ENCODE assay signal across 1 cellular context in genomic region chr10:27687326-27687725, GRCh38.
TF ChIP-seq lines count a peak whose summit lies in the region.

No MANE protein-coding gene starts in this region.

TF ChIP-seq in GM23338, 12 proteins besides CTCF, POLR2A, EP300 and RAD21 (continued from another document):
- TF ChIP-seq, protein P1, sequence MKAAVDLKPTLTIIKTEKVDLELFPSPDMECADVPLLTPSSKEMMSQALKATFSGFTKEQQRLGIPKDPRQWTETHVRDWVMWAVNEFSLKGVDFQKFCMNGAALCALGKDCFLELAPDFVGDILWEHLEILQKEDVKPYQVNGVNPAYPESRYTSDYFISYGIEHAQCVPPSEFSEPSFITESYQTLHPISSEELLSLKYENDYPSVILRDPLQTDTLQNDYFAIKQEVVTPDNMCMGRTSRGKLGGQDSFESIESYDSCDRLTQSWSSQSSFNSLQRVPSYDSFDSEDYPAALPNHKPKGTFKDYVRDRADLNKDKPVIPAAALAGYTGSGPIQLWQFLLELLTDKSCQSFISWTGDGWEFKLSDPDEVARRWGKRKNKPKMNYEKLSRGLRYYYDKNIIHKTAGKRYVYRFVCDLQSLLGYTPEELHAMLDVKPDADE (IDR thresholded peaks at IDR 0.05) = no peak
- TF ChIP-seq ZNF331 (CRISPR knock-in tag; IDR thresholded peaks at IDR 0.05; ENCODE audit: low read depth) (no peak), EZH2 (IDR thresholded peaks at IDR 0.05; ENCODE audit: low read depth, unreplicated experiment) (no peak), EZH2phosphoT487 (IDR thresholded peaks at IDR 0.05; ENCODE audit: unreplicated experiment) (no peak), POLR2AphosphoS5 (IDR thresholded peaks at IDR 0.05; ENCODE audit: low read depth) (no peak), JUNB (IDR thresholded peaks at IDR 0.05; ENCODE audit: unreplicated experiment) (no peak), NANOG (IDR thresholded peaks at IDR 0.05; ENCODE audit: borderline replicate concordance) (no peak)
- TF ChIP-seq, protein P2, sequence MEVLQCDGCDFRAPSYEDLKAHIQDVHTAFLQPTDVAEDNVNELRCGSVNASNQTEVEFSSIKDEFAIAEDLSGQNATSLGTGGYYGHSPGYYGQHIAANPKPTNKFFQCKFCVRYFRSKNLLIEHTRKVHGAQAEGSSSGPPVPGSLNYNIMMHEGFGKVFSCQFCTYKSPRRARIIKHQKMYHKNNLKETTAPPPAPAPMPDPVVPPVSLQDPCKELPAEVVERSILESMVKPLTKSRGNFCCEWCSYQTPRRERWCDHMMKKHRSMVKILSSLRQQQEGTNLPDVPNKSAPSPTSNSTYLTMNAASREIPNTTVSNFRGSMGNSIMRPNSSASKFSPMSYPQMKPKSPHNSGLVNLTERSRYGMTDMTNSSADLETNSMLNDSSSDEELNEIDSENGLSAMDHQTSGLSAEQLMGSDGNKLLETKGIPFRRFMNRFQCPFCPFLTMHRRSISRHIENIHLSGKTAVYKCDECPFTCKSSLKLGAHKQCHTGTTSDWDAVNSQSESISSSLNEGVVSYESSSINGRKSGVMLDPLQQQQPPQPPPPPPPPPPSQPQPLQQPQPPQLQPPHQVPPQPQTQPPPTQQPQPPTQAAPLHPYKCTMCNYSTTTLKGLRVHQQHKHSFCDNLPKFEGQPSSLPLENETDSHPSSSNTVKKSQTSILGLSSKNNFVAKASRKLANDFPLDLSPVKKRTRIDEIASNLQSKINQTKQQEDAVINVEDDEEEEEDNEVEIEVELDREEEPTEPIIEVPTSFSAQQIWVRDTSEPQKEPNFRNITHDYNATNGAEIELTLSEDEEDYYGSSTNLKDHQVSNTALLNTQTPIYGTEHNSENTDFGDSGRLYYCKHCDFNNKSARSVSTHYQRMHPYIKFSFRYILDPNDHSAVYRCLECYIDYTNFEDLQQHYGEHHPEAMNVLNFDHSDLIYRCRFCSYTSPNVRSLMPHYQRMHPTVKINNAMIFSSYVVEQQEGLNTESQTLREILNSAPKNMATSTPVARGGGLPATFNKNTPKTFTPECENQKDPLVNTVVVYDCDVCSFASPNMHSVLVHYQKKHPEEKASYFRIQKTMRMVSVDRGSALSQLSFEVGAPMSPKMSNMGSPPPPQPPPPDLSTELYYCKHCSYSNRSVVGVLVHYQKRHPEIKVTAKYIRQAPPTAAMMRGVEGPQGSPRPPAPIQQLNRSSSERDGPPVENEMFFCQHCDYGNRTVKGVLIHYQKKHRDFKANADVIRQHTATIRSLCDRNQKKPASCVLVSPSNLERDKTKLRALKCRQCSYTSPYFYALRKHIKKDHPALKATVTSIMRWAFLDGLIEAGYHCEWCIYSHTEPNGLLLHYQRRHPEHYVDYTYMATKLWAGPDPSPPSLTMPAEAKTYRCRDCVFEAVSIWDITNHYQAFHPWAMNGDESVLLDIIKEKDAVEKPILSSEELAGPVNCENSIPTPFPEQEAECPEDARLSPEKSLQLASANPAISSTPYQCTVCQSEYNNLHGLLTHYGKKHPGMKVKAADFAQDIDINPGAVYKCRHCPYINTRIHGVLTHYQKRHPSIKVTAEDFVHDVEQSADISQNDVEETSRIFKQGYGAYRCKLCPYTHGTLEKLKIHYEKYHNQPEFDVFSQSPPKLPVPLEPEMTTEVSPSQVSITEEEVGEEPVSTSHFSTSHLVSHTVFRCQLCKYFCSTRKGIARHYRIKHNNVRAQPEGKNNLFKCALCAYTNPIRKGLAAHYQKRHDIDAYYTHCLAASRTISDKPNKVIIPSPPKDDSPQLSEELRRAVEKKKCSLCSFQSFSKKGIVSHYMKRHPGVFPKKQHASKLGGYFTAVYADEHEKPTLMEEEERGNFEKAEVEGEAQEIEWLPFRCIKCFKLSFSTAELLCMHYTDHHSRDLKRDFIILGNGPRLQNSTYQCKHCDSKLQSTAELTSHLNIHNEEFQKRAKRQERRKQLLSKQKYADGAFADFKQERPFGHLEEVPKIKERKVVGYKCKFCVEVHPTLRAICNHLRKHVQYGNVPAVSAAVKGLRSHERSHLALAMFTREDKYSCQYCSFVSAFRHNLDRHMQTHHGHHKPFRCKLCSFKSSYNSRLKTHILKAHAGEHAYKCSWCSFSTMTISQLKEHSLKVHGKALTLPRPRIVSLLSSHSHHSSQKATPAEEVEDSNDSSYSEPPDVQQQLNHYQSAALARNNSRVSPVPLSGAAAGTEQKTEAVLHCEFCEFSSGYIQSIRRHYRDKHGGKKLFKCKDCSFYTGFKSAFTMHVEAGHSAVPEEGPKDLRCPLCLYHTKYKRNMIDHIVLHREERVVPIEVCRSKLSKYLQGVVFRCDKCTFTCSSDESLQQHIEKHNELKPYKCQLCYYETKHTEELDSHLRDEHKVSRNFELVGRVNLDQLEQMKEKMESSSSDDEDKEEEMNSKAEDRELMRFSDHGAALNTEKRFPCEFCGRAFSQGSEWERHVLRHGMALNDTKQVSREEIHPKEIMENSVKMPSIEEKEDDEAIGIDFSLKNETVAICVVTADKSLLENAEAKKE (CRISPR knock-in tag; IDR thresholded peaks at IDR 0.05) = no peak
